ENCODE assay signal across 8 cellular contexts in genomic region chr17:47821424-47822379, GRCh38. TPM values are rescaled to one million over a fixed set of nuclear protein-coding genes. Genes with fewer than 3 reads are reported as not detected.
DNase-seq lines count a peak whose midpoint lies in the region; ATAC-seq and TF ChIP-seq lines count a peak whose summit lies in the region.

A gene with protein sequence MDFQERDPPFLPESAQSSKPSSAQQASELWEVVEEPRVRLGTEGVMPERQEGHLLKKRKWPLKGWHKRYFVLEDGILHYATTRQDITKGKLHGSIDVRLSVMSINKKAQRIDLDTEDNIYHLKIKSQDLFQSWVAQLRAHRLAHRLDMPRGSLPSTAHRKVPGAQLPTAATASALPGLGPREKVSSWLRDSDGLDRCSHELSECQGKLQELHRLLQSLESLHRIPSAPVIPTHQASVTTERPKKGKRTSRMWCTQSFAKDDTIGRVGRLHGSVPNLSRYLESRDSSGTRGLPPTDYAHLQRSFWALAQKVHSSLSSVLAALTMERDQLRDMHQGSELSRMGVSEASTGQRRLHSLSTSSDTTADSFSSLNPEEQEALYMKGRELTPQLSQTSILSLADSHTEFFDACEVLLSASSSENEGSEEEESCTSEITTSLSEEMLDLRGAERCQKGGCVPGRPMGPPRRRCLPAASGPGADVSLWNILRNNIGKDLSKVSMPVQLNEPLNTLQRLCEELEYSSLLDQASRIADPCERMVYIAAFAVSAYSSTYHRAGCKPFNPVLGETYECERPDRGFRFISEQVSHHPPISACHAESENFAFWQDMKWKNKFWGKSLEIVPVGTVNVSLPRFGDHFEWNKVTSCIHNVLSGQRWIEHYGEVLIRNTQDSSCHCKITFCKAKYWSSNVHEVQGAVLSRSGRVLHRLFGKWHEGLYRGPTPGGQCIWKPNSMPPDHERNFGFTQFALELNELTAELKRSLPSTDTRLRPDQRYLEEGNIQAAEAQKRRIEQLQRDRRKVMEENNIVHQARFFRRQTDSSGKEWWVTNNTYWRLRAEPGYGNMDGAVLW (minus strand): TSS chr17:47821794. CDS start chr17:47820278, 1,516 bp downstream.

- TF ChIP-seq CTCF in lower lobe of right lung (IDR thresholded peaks at IDR 0.05): no peak

- intact Hi-C loops in lower lobe of right lung (cut with DNase I): no loop called here

- H3K4me3 ChIP-seq in lower lobe of right lung: peak within 1 kb of the TSS; percentile 65

- no peaks in the 10 kb centered on the region for H3K9me3 ChIP-seq in lower lobe of right lung

- H3K4me1 ChIP-seq in lower lobe of right lung: peaks cover 31% of the 10 kb centered on the region

- no peaks in the 10 kb centered on the region for H3K27me3 ChIP-seq in lower lobe of right lung (ENCODE audit: low read depth)

- DNase-seq in AG08396 (ENCODE audit: low spot score) (peak; percentile 85), NCI-H748 treated with DMSO at 0.1 percent for 48 hours (lab: John Stamatoyannopoulos, UW) (peak; percentile 57), ecto neural progenitor cell (ENCODE audit: low spot score) (peak; percentile 83), lower lobe of right lung (peak; percentile 79)
- DNase-seq in activated CD4-positive, alpha-beta T cell treated with anti-CD3 and anti-CD28 coated beads, Interleukin-2, amount 50 U/mL, for 48 hours: peak; percentile 73 to 80
- DNase-seq in stimulated activated CD4-positive, alpha-beta T cell treated with anti-CD3 and anti-CD28 coated beads, TNF-alpha, amount 100 ng/mL, for 24 hours (ENCODE audit: low read depth in 3 of 3): peak in 2 of 3 experiments; percentile 45 to 73

- ATAC-seq in GM19023 (IDR thresholded peaks at IDR 0.05; ENCODE audit: unreplicated experiment) (peak; percentile 83), HG03460 (IDR thresholded peaks at IDR 0.05; ENCODE audit: unreplicated experiment) (peak; percentile 79), lower lobe of right lung (peak; percentile 88)

- peak within 1 kb of the TSS; percentile 62 for H3K27ac ChIP-seq in lower lobe of right lung

- H3K36me3 ChIP-seq in lower lobe of right lung: peaks cover 62% of the 10 kb centered on the region

RNA-seq across cellular contexts. Expression of the gene that starts here (rescaled TPM):
- total RNA-seq in lower lobe of right lung: 15.0 TPM

Comparison
In these comparisons a context has a peak if more than half of its experiments do, and no peak if none do; other contexts are left out.
1. Peak in every context shown above with its lines: DNase-seq, ATAC-seq, H3K4me3 ChIP-seq and H3K27ac ChIP-seq.